ENCODE assay signal across 16 cellular contexts in the genomic region with DNA sequence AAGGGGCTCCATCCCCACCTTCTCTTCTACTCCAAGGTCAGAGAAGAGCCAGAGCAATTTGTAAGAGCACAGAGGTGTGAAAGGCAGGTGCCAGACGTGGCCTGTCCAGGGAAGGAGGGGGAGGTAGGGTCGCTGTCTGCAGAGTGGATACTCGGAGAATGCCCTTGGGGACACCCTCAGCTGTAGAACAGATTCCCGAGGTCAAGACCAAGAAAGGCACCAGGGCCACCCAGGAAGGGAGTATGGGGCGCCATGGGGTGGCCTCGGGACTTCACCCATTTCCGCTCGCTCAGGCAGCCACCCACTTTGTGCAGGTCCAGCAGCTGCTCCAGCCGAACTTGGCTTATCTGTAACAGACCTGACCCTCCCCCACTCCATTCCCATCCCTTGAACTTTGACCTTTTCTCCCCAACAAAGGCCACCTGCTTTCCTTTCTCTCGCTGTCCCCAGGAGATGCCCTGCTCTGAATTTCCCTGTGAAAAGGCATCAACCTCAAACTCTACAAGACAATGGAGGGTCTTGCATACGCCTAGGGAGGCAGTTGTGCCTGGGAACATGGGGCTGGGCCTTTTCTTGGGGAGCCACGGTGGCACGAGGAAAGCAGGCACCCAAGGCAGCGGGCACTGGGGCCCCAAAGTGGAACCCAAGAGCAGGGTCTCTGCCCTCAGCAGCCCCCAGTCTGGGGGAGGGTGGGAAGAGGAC. TPM values are rescaled to one million over a fixed set of nuclear protein-coding genes. Genes with fewer than 3 reads are reported as not detected.
DNase-seq lines count a peak whose midpoint lies in the region; ATAC-seq and TF ChIP-seq lines count a peak whose summit lies in the region.
"Had no signal": no experiment of that assay in that cellular context is flagged by ENCODE, and none has a peak within 500 bp of the region (broad histone marks: within the 10 kb centered on the region; RNA-seq: fewer than 3 reads in every experiment).

No MANE protein-coding gene starts in this region.

- no peak overlapping the region for H3K4ac ChIP-seq in mesendoderm (ENCODE audit: low read depth, low read length)

- H2BK5ac ChIP-seq in mesendoderm (ENCODE audit: low read length) = peak overlapping the region; percentile 14

- CTCF ChIA-PET in Caco-2 (lab: Charles Lee) = no interaction called here

- no peak overlapping the region for H4K8ac ChIP-seq in mesendoderm (ENCODE audit: low read depth, low read length)

- peak overlapping the region; percentile 89 for H4K5ac ChIP-seq in mesendoderm (ENCODE audit: low read length)

- H3K4me3 ChIP-seq in Caco-2 (ENCODE audit: low read depth, low read length) (no peak overlapping the region), NT2/D1 (ENCODE audit: insufficient read length, low read depth) (peak overlapping the region; percentile 0), mesendoderm (ENCODE audit: low read length) (no peak overlapping the region)
- H3K4me3 ChIP-seq: BLaER1 treated with 17β-estradiol and CSF1 and Interleukin-3, amounts not matched to agents 10 nM and 100 nM; SJSA1 had no signal

- peak overlapping the region; percentile 38 for H3K4me2 ChIP-seq in mesendoderm (ENCODE audit: low read length)
- H3K4me2 ChIP-seq: BLaER1 treated with 17β-estradiol and CSF1 and Interleukin-3, amounts not matched to agents 10 nM and 100 nM had no signal

- intact Hi-C loops in Caco-2 (cut with micrococcal nuclease; ENCODE audit: unreplicated experiment) = no loop called here

- no peak overlapping the region for H3K23ac ChIP-seq in mesendoderm (ENCODE audit: low read length)

- no peaks in the 10 kb centered on the region for H3K79me1 ChIP-seq in mesendoderm (ENCODE audit: low read length)

- no peaks in the 10 kb centered on the region for H3K27me3 Mint-ChIP-seq in Caco-2 (ENCODE audit: insufficient read depth, unreplicated experiment)

- H2AK5ac ChIP-seq in mesendoderm (ENCODE audit: low read length) = peak overlapping the region; percentile 85

- no CpG with 5 or more reads among the region's 14 CpGs for WGBS in mesendoderm (ENCODE audit: extremely low coverage, insufficient coverage, low lambda C conversion rate)

- DNase-seq in Caco-2 = no peak
- DNase-seq in NT2/D1 (ENCODE audit: low read depth, low spot score) = peak; percentile 94
- peak; percentile 99 for DNase-seq in iPS DF 19.7 (ENCODE audit: low read depth, low spot score)
- DNase-seq in mesendoderm = peak; percentile 92
- DNase-seq in kidney tubule cell (ENCODE audit: low spot score) = no peak
- DNase-seq: HCEC 1CT, MM.1S, NCI-H187 treated with DMSO at 0.1 percent for 48 hours, NCI-H2171 treated with DMSO at 0.1 percent for 48 hours, NCI-H510A treated with DMSO at 0.1 percent for 48 hours had no signal

- no peaks in the 10 kb centered on the region for H3K36me3 Mint-ChIP-seq in Caco-2 (ENCODE audit: insufficient read depth, unreplicated experiment)

- H3K4me1 ChIP-seq in Caco-2 (peaks cover 29% of the 10 kb centered on the region), NT2/D1 (ENCODE audit: insufficient read depth, insufficient read length) (peaks cover 11% of the 10 kb centered on the region), mesendoderm (ENCODE audit: control insufficient read depth, low read depth, low read length) (peaks cover 15% of the 10 kb centered on the region)

- H3K36me3 ChIP-seq in Caco-2 (ENCODE audit: control insufficient read depth, insufficient read depth, low read length) = no peaks in the 10 kb centered on the region
- H3K36me3 ChIP-seq in NT2/D1 (ENCODE audit: insufficient read depth, insufficient read length, low read length) = no peaks in the 10 kb centered on the region
- no peaks in the 10 kb centered on the region for H3K36me3 ChIP-seq in mesendoderm (ENCODE audit: control insufficient read depth, insufficient read depth, low read length)
- H3K36me3 ChIP-seq: BLaER1 treated with 17β-estradiol and CSF1 and Interleukin-3, amounts not matched to agents 10 nM and 100 nM; SJSA1 had no signal

- H3K9me3 ChIP-seq in Caco-2 (no peaks in the 10 kb centered on the region), NT2/D1 (ENCODE audit: insufficient read depth, low read length) (no peaks in the 10 kb centered on the region)
- H3K9me3 ChIP-seq: SJSA1 had no signal

- POLR2A ChIA-PET in Caco-2 (lab: Charles Lee) = no interaction called here

- H3K18ac ChIP-seq in mesendoderm (ENCODE audit: low read length) = peak overlapping the region; percentile 22

- H3K27me3 ChIP-seq in Caco-2 (replicated peaks; ENCODE audit: control insufficient read depth, insufficient read depth, low read length) (no peaks in the 10 kb centered on the region), NT2/D1 (ENCODE audit: insufficient read depth, insufficient read length) (peaks cover 31% of the 10 kb centered on the region), mesendoderm (ENCODE audit: insufficient read depth, low read length, poor library complexity) (no peaks in the 10 kb centered on the region)
- H3K27me3 ChIP-seq: BLaER1 treated with 17β-estradiol and CSF1 and Interleukin-3, amounts not matched to agents 10 nM and 100 nM; SJSA1 had no signal

- peak overlapping the region; percentile 16 for H2BK120ac ChIP-seq in mesendoderm (ENCODE audit: low read depth, low read length)

- BruUV-seq in Caco-2 (replicated peaks; lab: Mats Ljungman, UMichigan) = no TSS peak

- no peak overlapping the region for H2BK15ac ChIP-seq in mesendoderm (replicated peaks; ENCODE audit: low read depth)

- H3K79me2 ChIP-seq in mesendoderm (ENCODE audit: control insufficient read depth, insufficient read depth, low read length) = no peaks in the 10 kb centered on the region

- no peaks in the 10 kb centered on the region for H3K9me3 Mint-ChIP-seq in Caco-2 (ENCODE audit: unreplicated experiment)

- ATAC-seq in HG03520 (IDR thresholded peaks at IDR 0.05; ENCODE audit: unreplicated experiment) (no peak), HG03280 (IDR thresholded peaks at IDR 0.05; ENCODE audit: unreplicated experiment) (no peak), HG03442 (IDR thresholded peaks at IDR 0.05; ENCODE audit: unreplicated experiment) (no peak)

- TF ChIP-seq CTCF in Caco-2 (IDR thresholded peaks at IDR 0.05; ENCODE audit: insufficient read depth in 1 of 2, low read depth in 1 of 2, low read length in 1 of 2, severe bottlenecking in 1 of 2, unreplicated experiment in 1 of 2) = no peak

- peak overlapping the region; percentile 58 for H3K27ac ChIP-seq in mesendoderm (ENCODE audit: low read depth, low read length)
- H3K27ac ChIP-seq: BLaER1 treated with 17β-estradiol and CSF1 and Interleukin-3, amounts not matched to agents 10 nM and 100 nM; RWPE1; SJSA1 had no signal

- peak overlapping the region; percentile 57 for H3K9ac ChIP-seq in NT2/D1 (ENCODE audit: insufficient read length, low read depth)
- no peak overlapping the region for H3K9ac ChIP-seq in mesendoderm (ENCODE audit: low read length)
- H3K9ac ChIP-seq: BLaER1 treated with 17β-estradiol and CSF1 and Interleukin-3, amounts not matched to agents 10 nM and 100 nM had no signal

- peaks cover 45% of the 10 kb centered on the region for H3K4me1 Mint-ChIP-seq in Caco-2 (ENCODE audit: low read depth, unreplicated experiment)

- peak overlapping the region; percentile 43 for H3K4me3 Mint-ChIP-seq in Caco-2 (ENCODE audit: unreplicated experiment)

- H3K56ac ChIP-seq in mesendoderm (ENCODE audit: low read length) = peak overlapping the region; percentile 61

- no peak overlapping the region for H3K27ac Mint-ChIP-seq in Caco-2 (ENCODE audit: unreplicated experiment)

RNA-seq across cellular contexts. Expression of gene AXIN2, which starts 11.3 kb away (rescaled TPM):
- 141 and 168 TPM in 2 replicates for total RNA-seq in Caco-2 (2022)
- polyA plus RNA-seq in mesendoderm (2013, experiment 1 of 2) = 28.1 TPM
- polyA plus RNA-seq in mesendoderm (2013, experiment 2 of 2) = 28.5 TPM

Comparison
In these comparisons a context has a peak if more than half of its experiments do, and no peak if none do; other contexts are left out.
1. DNase-seq: peak in NT2/D1 (single experiment), iPS DF 19.7 (single experiment) and mesendoderm (single experiment); none in Caco-2 (0 of 2) and kidney tubule cell (single experiment).